23 cellular contexts compared by ENCODE assay signal in genomic region chr5:156423597-156423996, GRCh38.
"Had no signal": no experiment of that assay in that cellular context is flagged by ENCODE, and none has a peak within 500 bp of the region (broad histone marks: within the 10 kb centered on the region; RNA-seq: fewer than 3 reads in every experiment).

No MANE protein-coding gene starts in this region.

- DNase-seq: activated CD4-positive, alpha-beta T cell treated with anti-CD3 and anti-CD28 coated beads for 4 hours; activated CD4-positive, CD25-positive, alpha-beta regulatory T cell; activated CD8-positive, alpha-beta memory T cell treated with anti-CD3 and anti-CD28 coated beads, Interleukin-2, amount 10 ng/mL, durations not matched to agents 7 days and 5 days; activated gamma-delta T cell treated with Interleukin-2 at 50 U/mL for 16 hours; activated naive CD4-positive, alpha-beta T cell treated with anti-CD3 and anti-CD28 coated beads, Interleukin-2, amount 50 U/mL, for 16 hours; activated T-cell treated with anti-CD3 and anti-CD28 coated beads, Interleukin-2, amount 50 U/mL, for 24 hours; aorta; central memory CD4-positive, alpha-beta T cell; MG63; NCI-H1048; NCI-H146; NCI-H187 treated with DMSO at 0.1 percent for 48 hours; NCI-H2081 treated with DMSO at 0.1 percent for 48 hours; NCI-H2171 treated with DMSO at 0.1 percent for 48 hours; NCI-H226; NCI-H526; NCI-H82; PC-9; SHP77 treated with DMSO at 0.1 percent for 48 hours; T-helper 1 cell had no signal

- H3K27ac Mint-ChIP-seq: activated CD8-positive, alpha-beta memory T cell treated with anti-CD3 and anti-CD28 coated beads, Interleukin-2, amount 10 ng/mL, durations not matched to agents 7 days and 5 days; activated T-cell treated with anti-CD3 and anti-CD28 coated beads, Interleukin-2, amount 50 U/mL, for 24 hours; activated T-helper 2 cell treated with anti-CD3 and anti-CD28 coated beads, Interferon-gamma antibody, Interleukin-2, Interleukin-4, amounts not matched to agents 10 μg/mL and 5 μg/mL and 100 μg/mL, durations not matched to agents 14 hours and 24 hours and 36 hours had no signal

- H3K27ac ChIP-seq: breast epithelium, PC-9, VCaP had no signal

- H3K9me3 ChIP-seq: breast epithelium, MG63 had no signal

- H3K4me3 Mint-ChIP-seq: activated CD8-positive, alpha-beta memory T cell treated with anti-CD3 and anti-CD28 coated beads, Interleukin-2, amount 10 ng/mL, durations not matched to agents 7 days and 5 days; activated T-cell treated with anti-CD3 and anti-CD28 coated beads, Interleukin-2, amount 50 U/mL, for 24 hours had no signal

- H3K27me3 Mint-ChIP-seq: activated T-cell treated with anti-CD3 and anti-CD28 coated beads, Interleukin-2, amount 50 U/mL, for 24 hours had no signal

- H3K36me3 Mint-ChIP-seq: activated CD8-positive, alpha-beta memory T cell treated with anti-CD3 and anti-CD28 coated beads, Interleukin-2, amount 10 ng/mL, durations not matched to agents 7 days and 5 days had no signal

- H3K36me3 ChIP-seq: breast epithelium, MG63 had no signal

- H3K27me3 ChIP-seq: breast epithelium, MG63 had no signal

- H3K9me3 Mint-ChIP-seq: activated T-cell treated with anti-CD3 and anti-CD28 coated beads, Interleukin-2, amount 50 U/mL, for 24 hours; activated T-helper 2 cell treated with anti-CD3 and anti-CD28 coated beads, Interferon-gamma antibody, Interleukin-2, Interleukin-4, amounts not matched to agents 10 μg/mL and 5 μg/mL and 100 μg/mL, durations not matched to agents 14 hours and 24 hours and 36 hours had no signal

- H3K4me1 Mint-ChIP-seq: activated CD8-positive, alpha-beta memory T cell treated with anti-CD3 and anti-CD28 coated beads, Interleukin-2, amount 10 ng/mL, durations not matched to agents 7 days and 5 days had no signal

- H3K4me3 ChIP-seq: breast epithelium, MG63, PC-9 had no signal

- ATAC-seq: activated CD8-positive, alpha-beta memory T cell treated with anti-CD3 and anti-CD28 coated beads, Interleukin-2, amount 10 ng/mL, durations not matched to agents 7 days and 5 days had no signal

- H3K4me1 ChIP-seq: breast epithelium had no signal
